In the genomic region with DNA sequence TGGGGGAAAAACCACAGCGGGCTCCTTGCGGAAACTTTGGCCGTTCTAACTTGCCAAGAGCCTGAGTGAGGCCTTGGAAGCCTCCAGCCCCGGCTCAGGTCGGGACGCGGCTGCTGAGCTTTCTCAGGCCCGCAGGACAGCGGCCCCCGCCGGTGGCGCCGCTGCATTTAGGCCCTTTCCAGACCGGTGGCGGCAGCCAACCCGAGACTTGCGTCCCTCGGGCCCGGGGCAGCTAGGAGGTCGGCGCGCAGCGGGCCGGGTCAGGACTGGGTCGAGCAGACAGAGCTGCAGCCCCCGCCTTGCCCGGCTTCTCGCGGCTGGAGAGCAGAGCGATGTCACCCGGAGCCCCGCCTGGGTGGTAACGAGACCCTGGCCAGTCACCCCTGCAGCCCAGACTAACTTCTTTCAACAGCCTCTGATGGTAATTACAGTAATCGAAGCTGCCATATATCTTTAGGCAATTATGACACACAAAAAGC, we compare ENCODE assay signal across 8 cellular contexts. TPM values are rescaled to one million over a fixed set of nuclear protein-coding genes. Genes with fewer than 3 reads are reported as not detected.
DNase-seq lines count a peak whose midpoint lies in the region; ATAC-seq and TF ChIP-seq lines count a peak whose summit lies in the region.

No MANE protein-coding gene starts in this region.

- H3K9me3 Mint-ChIP-seq in T-cell: no peaks in the 10 kb centered on the region

- H3K27ac ChIP-seq in left ventricle myocardium inferior (replicated peaks): no peak overlapping the region

- peaks cover 74% of the 10 kb centered on the region for H3K4me1 ChIP-seq in left ventricle myocardium inferior

- intact Hi-C loops in left ventricle myocardium inferior (cut with micrococcal nuclease): no loop called here

- CTCF ChIA-PET in T-cell (lab: Charles Lee): no interaction called here

- H3K27me3 ChIP-seq in left ventricle myocardium inferior (ENCODE audit: low read depth): peaks cover 100% of the 10 kb centered on the region

- peak overlapping the region; percentile 54 to 73 (median 70) for H3K4me3 Mint-ChIP-seq in T-cell

- no peak overlapping the region for H3K27ac Mint-ChIP-seq in T-cell

- no peaks in the 10 kb centered on the region for H3K36me3 ChIP-seq in left ventricle myocardium inferior

- no peak overlapping the region for H3K4me3 ChIP-seq in GM12864 (ENCODE audit: low read depth, low read length)
- peak overlapping the region; percentile 52 for H3K4me3 ChIP-seq in left ventricle myocardium inferior
- peak overlapping the region; percentile 43 for H3K4me3 ChIP-seq in retinal pigment epithelial cell (ENCODE audit: low read length)

- ATAC-seq in T-cell (replicated peaks in 1 of 4) (peak in 3 of 4 experiments; percentile 21 to 46 (median 36)), HG03457 (IDR thresholded peaks at IDR 0.05; ENCODE audit: unreplicated experiment) (no peak), HG03460 (IDR thresholded peaks at IDR 0.05; ENCODE audit: unreplicated experiment) (no peak)

- POLR2A ChIA-PET in T-cell (lab: Charles Lee): interaction anchor here in 1 of 2 donors (0.6 kb wide), 1 partner anchor 10 kb away, joined by 5 read pairs; no protein-coding TSS in a partner anchor

- peak; percentile 13 for TF ChIP-seq CTCF in GM12864 (IDR thresholded peaks at IDR 0.05; ENCODE audit: low read depth, low read length, missing control alignments)
- TF ChIP-seq CTCF in left ventricle myocardium inferior (IDR thresholded peaks at IDR 0.05; ENCODE audit: borderline replicate concordance): peak; percentile 40
- peak; percentile 42 for TF ChIP-seq CTCF in retinal pigment epithelial cell (conservative IDR thresholded peaks at IDR 0.05; ENCODE audit: low read depth, low read length)

- DNase-seq in GM12864 (ENCODE audit: low read depth) (no peak), T-cell (no peak), left ventricle myocardium inferior (no peak), retinal pigment epithelial cell (ENCODE audit: low read depth) (no peak), AML-193 (lab: John Stamatoyannopoulos, UW) (no peak), activated gamma-delta T cell (lab: John Stamatoyannopoulos, UW) (no peak)

- H3K36me3 Mint-ChIP-seq in T-cell: no peaks in the 10 kb centered on the region

- H3K27me3 Mint-ChIP-seq in T-cell: peaks cover 74 to 86% of the 10 kb centered on the region in 2 donors

- peaks cover 39 to 50% (median 48%) of the 10 kb centered on the region in 3 donors for H3K4me1 Mint-ChIP-seq in T-cell

- no peaks in the 10 kb centered on the region for H3K9me3 ChIP-seq in left ventricle myocardium inferior (replicated peaks)

RNA-seq across cellular contexts. Expression of a gene that starts 2.7 kb away (rescaled TPM):
- total RNA-seq in T-cell: not detected
- total RNA-seq in left ventricle myocardium inferior: not detected

Comparison
In these comparisons a context has a peak if more than half of its experiments do, and no peak if none do; other contexts are left out.
1. ATAC-seq: peak in T-cell (3 of 4); none in HG03457 (single experiment) and HG03460 (single experiment).
2. Peak in every context shown above with its lines, with median percentiles within 50 percentile points of each other: CTCF ChIP-seq.